In the genomic region with DNA sequence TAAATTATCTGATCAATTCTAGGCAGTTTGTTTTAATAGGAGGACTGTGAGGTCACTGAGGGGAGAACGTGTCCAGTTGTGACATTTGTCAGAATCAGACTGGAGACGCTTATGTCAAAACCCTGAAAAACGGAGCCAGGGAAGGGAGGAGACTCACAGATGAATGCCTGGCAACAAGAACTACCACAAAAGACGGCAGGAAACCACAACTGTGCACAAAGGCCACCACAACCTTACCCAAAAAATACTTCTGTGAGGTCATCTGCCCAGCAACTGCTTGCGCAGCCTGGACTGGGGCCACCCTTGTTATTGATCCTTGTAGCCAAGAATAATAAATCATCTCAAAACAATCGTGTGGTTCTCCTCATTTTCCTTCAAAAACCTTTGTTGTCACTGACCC, we compare ENCODE assay signal across 9 cellular contexts.
DNase-seq lines count a peak whose midpoint lies in the region; ATAC-seq and TF ChIP-seq lines count a peak whose summit lies in the region.
"Had no signal": no experiment of that assay in that cellular context is flagged by ENCODE, and none has a peak within 500 bp of the region (broad histone marks: within the 10 kb centered on the region; RNA-seq: fewer than 3 reads in every experiment).

No MANE protein-coding gene starts in this region.

- H3K27me3 ChIP-seq in ascending aorta, result no peaks in the 10 kb centered on the region

- no peaks in the 10 kb centered on the region for H3K9me3 Mint-ChIP-seq in activated T-cell treated with anti-CD3 and anti-CD28 coated beads, Interleukin-2, amount 50 U/mL, for 24 hours

- peaks cover 80% of the 10 kb centered on the region for H3K27me3 Mint-ChIP-seq in activated T-cell treated with anti-CD3 and anti-CD28 coated beads, Interleukin-2, amount 50 U/mL, for 24 hours

- H3K36me3 ChIP-seq in ascending aorta, result no peaks in the 10 kb centered on the region

- no peaks in the 10 kb centered on the region for H3K36me3 Mint-ChIP-seq in activated T-cell treated with anti-CD3 and anti-CD28 coated beads, Interleukin-2, amount 50 U/mL, for 24 hours (ENCODE audit: low read depth)

- ATAC-seq in GM18909 (IDR thresholded peaks at IDR 0.05; ENCODE audit: poor library complexity, unreplicated experiment), result peak; percentile 67
- ATAC-seq in HG03460 (IDR thresholded peaks at IDR 0.05; ENCODE audit: unreplicated experiment), result peak; percentile 64
- peak; percentile 53 for ATAC-seq in sciatic nerve
- no peak for ATAC-seq in HG03108 (IDR thresholded peaks at IDR 0.05; ENCODE audit: unreplicated experiment)

- no peak overlapping the region for H3K27ac ChIP-seq in ascending aorta

- H3K4me3 Mint-ChIP-seq in activated T-cell treated with anti-CD3 and anti-CD28 coated beads, Interleukin-2, amount 50 U/mL, for 24 hours, result peak overlapping the region; percentile 3

- no peak overlapping the region for H3K4me3 ChIP-seq in ascending aorta

- no peak for DNase-seq in activated T-cell treated with anti-CD3 and anti-CD28 coated beads, Interleukin-2, amount 50 U/mL, for 24 hours
- DNase-seq in sciatic nerve (ENCODE audit: low spot score) (no peak), 8988T (no peak), ascending aorta (ENCODE audit: low spot score in 2 of 2) (no peak), NOMO-1 treated with dmso at 0.1 percent for 144 hours (lab: John Stamatoyannopoulos, UW; ENCODE audit: unreplicated experiment) (no peak)
- DNase-seq: NCI-H2171 had no signal

- no peaks in the 10 kb centered on the region for H3K4me1 ChIP-seq in ascending aorta

- no peaks in the 10 kb centered on the region for H3K9me3 ChIP-seq in ascending aorta

- H3K27ac Mint-ChIP-seq in activated T-cell treated with anti-CD3 and anti-CD28 coated beads, Interleukin-2, amount 50 U/mL, for 24 hours, result no peak overlapping the region

- intact Hi-C loops in sciatic nerve (cut with DNase I) (no loop called here), ascending aorta (cut with DNase I) (no loop called here)

- TF ChIP-seq CTCF in ascending aorta (IDR thresholded peaks at IDR 0.05), result no peak

- H3K4me1 Mint-ChIP-seq in activated T-cell treated with anti-CD3 and anti-CD28 coated beads, Interleukin-2, amount 50 U/mL, for 24 hours (ENCODE audit: low read depth), result peaks cover 37% of the 10 kb centered on the region
